In the genomic region with DNA sequence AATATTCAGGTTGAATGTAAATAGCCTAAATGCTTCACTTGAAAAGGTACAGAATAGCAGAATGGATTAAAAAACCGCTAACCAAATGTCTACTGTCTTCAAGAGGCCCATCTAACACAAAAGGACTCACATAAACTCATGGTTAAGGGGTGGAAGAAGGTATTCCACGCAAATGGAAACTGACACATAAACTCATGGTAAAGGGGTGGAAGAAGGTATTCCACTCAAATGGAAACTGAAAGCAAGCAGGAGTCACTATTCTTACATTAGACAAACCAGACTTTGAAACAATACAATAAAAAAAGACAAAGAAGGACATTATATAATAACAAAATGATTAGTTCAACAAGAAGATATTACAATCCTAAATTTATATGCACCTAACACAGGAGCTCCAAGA, we compare ENCODE assay signal across 36 cellular contexts. TPM values are rescaled to one million over a fixed set of nuclear protein-coding genes. Genes with fewer than 3 reads are reported as not detected.
DNase-seq lines count a peak whose midpoint lies in the region; ATAC-seq, FAIRE-seq and TF ChIP-seq lines count a peak whose summit lies in the region.
"Had no signal": no experiment of that assay in that cellular context is flagged by ENCODE, and none has a peak within 500 bp of the region (broad histone marks: within the 10 kb centered on the region; RNA-seq: fewer than 3 reads in every experiment).

No MANE protein-coding gene starts in this region.

- no TSS peak for BruUV-seq in GM12878 (replicated peaks; lab: Mats Ljungman, UMichigan)

- no peak overlapping the region for H3K27ac ChIP-seq in GM12878 (ENCODE audit: control insufficient read depth, insufficient read depth)
- H3K27ac ChIP-seq in mesendoderm (ENCODE audit: low read depth, low read length) = no peak overlapping the region
- H3K27ac ChIP-seq: heart right ventricle, left ventricle myocardium inferior, spleen, stomach, VCaP had no signal

- H3K36me3 Mint-ChIP-seq in activated CD4-positive, alpha-beta memory T cell treated with anti-CD3 and anti-CD28 coated beads for 36 hours = no peaks in the 10 kb centered on the region
- peaks cover 54% of the 10 kb centered on the region for H3K36me3 Mint-ChIP-seq in progenitor cell of endocrine pancreas (ENCODE audit: insufficient read depth)
- H3K36me3 Mint-ChIP-seq: CD4-positive, alpha-beta memory T cell had no signal

- H2BK120ac ChIP-seq in mesendoderm (ENCODE audit: low read depth, low read length) = no peak overlapping the region

- no peak overlapping the region for H2AK5ac ChIP-seq in mesendoderm (ENCODE audit: low read length)

- no peak overlapping the region for H3K4ac ChIP-seq in mesendoderm (ENCODE audit: low read depth, low read length)

- no peak overlapping the region for H3K18ac ChIP-seq in mesendoderm (ENCODE audit: low read length)

- H3K27me3 ChIP-seq in GM12878 (replicated peaks in 1 of 2; ENCODE audit: control insufficient read depth in 2 of 2, insufficient read depth in 2 of 2, low read length in 1 of 2) (no peaks in the 10 kb centered on the region), mesendoderm (ENCODE audit: insufficient read depth, low read length, poor library complexity) (no peaks in the 10 kb centered on the region)
- H3K27me3 ChIP-seq: heart right ventricle, stomach had no signal

- no peaks in the 10 kb centered on the region for H4K20me1 ChIP-seq in GM12878 (ENCODE audit: control insufficient read depth, insufficient read depth)

- 42% methylated on average over 2 of the region's 2 CpGs for WGBS in GM12878 (ENCODE audit: insufficient coverage, insufficient replicate concordance, low lambda C conversion rate, missing lambda C conversion rate)
- no CpG with 5 or more reads among the region's 2 CpGs for WGBS in mesendoderm (ENCODE audit: extremely low coverage, insufficient coverage, low lambda C conversion rate)

- H3K27ac Mint-ChIP-seq in activated CD4-positive, alpha-beta memory T cell treated with anti-CD3 and anti-CD28 coated beads for 36 hours = no peak overlapping the region
- H3K27ac Mint-ChIP-seq in progenitor cell of endocrine pancreas = no peak overlapping the region
- H3K27ac Mint-ChIP-seq: activated naive CD8-positive, alpha-beta T cell; B cell; CD4-positive, alpha-beta memory T cell; H9 had no signal

- H3K4me2 ChIP-seq in GM12878 (ENCODE audit: control insufficient read depth, insufficient read depth) (no peak overlapping the region), mesendoderm (ENCODE audit: low read length) (no peak overlapping the region)

- H3K4me1 Mint-ChIP-seq in activated CD4-positive, alpha-beta memory T cell treated with anti-CD3 and anti-CD28 coated beads for 36 hours (ENCODE audit: low read depth) = no peaks in the 10 kb centered on the region
- no peaks in the 10 kb centered on the region for H3K4me1 Mint-ChIP-seq in progenitor cell of endocrine pancreas (ENCODE audit: low read depth)
- H3K4me1 Mint-ChIP-seq: B cell; CD4-positive, alpha-beta memory T cell had no signal

- H3K36me3 ChIP-seq in GM12878 (ENCODE audit: control insufficient read depth in 2 of 2, insufficient read depth in 2 of 2, low read length in 1 of 2) = no peaks in the 10 kb centered on the region
- no peaks in the 10 kb centered on the region for H3K36me3 ChIP-seq in mesendoderm (ENCODE audit: control insufficient read depth, insufficient read depth, low read length)
- H3K36me3 ChIP-seq: heart right ventricle, left ventricle myocardium inferior, spleen, stomach had no signal

- ATAC-seq in GM18520 (IDR thresholded peaks at IDR 0.05; ENCODE audit: unreplicated experiment) = peak; percentile 67
- ATAC-seq in GM21447 (IDR thresholded peaks at IDR 0.05; ENCODE audit: unreplicated experiment) = peak; percentile 84
- ATAC-seq in HG03196 (IDR thresholded peaks at IDR 0.05; ENCODE audit: unreplicated experiment) = peak; percentile 71
- ATAC-seq in GM12878 = peak; percentile 62
- ATAC-seq: heart right ventricle, right cardiac atrium had no signal

- FAIRE-seq in GM12878 (lab: Jason Lieb, UNC) = no peak
- FAIRE-seq: bronchial epithelial cell, D721Med, keratinocyte, urothelium cell line had no signal

- peaks cover 11% of the 10 kb centered on the region for H3K27me3 Mint-ChIP-seq in activated CD4-positive, alpha-beta memory T cell treated with anti-CD3 and anti-CD28 coated beads for 36 hours
- no peaks in the 10 kb centered on the region for H3K27me3 Mint-ChIP-seq in progenitor cell of endocrine pancreas
- H3K27me3 Mint-ChIP-seq: B cell had no signal

- H2BK15ac ChIP-seq in mesendoderm (replicated peaks; ENCODE audit: low read depth) = no peak overlapping the region

- no peak for TF ChIP-seq EP300 in GM12878 (IDR thresholded peaks at IDR 0.05; ENCODE audit: borderline replicate concordance in 1 of 2, control insufficient read depth in 1 of 2, low read depth in 2 of 2, low read length in 2 of 2)

- POLR2A ChIA-PET in GM12878 (lab: Charles Lee) = interaction anchor here (0.6 kb wide), 1 partner anchor 395 kb away, joined by 3 read pairs; no protein-coding TSS in a partner anchor
- POLR2A ChIA-PET in activated CD4-positive, alpha-beta memory T cell treated with anti-CD3 and anti-CD28 coated beads for 36 hours (lab: Charles Lee) = no interaction called here

- no peak overlapping the region for H2AFZ ChIP-seq in GM12878 (ENCODE audit: control insufficient read depth, low read depth, low read length)

- SMC1A ChIA-PET in GM12878 (lab: Charles Lee; ENCODE audit: uncharacterized antibody, unreplicated experiment) = interaction anchor here (0.8 to 1.3 kb wide), 5 partner anchors 10 to 207 kb away, joined by 3 to 5 read pairs (median 3); a partner anchor contains a TSS

- CTCF ChIA-PET in GM12878 (lab: Yijun Ruan, JAX) = interaction anchor here (0.7 to 2.4 kb wide), 5 partner anchors 9 to 86 kb away, joined by 3 to 11 read pairs (median 3); no protein-coding TSS in a partner anchor
- CTCF ChIA-PET in activated CD4-positive, alpha-beta memory T cell treated with anti-CD3 and anti-CD28 coated beads for 36 hours (lab: Charles Lee) = no interaction called here

- H3K79me2 ChIP-seq in GM12878 (ENCODE audit: control insufficient read depth, insufficient read depth, low read length) = no peaks in the 10 kb centered on the region
- no peaks in the 10 kb centered on the region for H3K79me2 ChIP-seq in mesendoderm (ENCODE audit: control insufficient read depth, insufficient read depth, low read length)

- H3K4me3 Mint-ChIP-seq in activated CD4-positive, alpha-beta memory T cell treated with anti-CD3 and anti-CD28 coated beads for 36 hours = no peak overlapping the region
- H3K4me3 Mint-ChIP-seq in progenitor cell of endocrine pancreas (ENCODE audit: low read depth) = no peak overlapping the region
- H3K4me3 Mint-ChIP-seq: activated naive CD8-positive, alpha-beta T cell; B cell; CD4-positive, alpha-beta memory T cell; H9 had no signal

- H4K5ac ChIP-seq in mesendoderm (ENCODE audit: low read length) = no peak overlapping the region

- H3K4me1 ChIP-seq in GM12878 (ENCODE audit: control insufficient read depth, insufficient read depth, low read length) = no peaks in the 10 kb centered on the region
- H3K4me1 ChIP-seq in mesendoderm (ENCODE audit: control insufficient read depth, low read depth, low read length) = no peaks in the 10 kb centered on the region
- H3K4me1 ChIP-seq: heart right ventricle, left ventricle myocardium inferior, spleen had no signal

- H4K8ac ChIP-seq in mesendoderm (ENCODE audit: low read depth, low read length) = no peak overlapping the region

- no peak overlapping the region for H3K23ac ChIP-seq in mesendoderm (ENCODE audit: low read length)

- TF ChIP-seq CTCF in GM12878 (IDR thresholded peaks at IDR 0.05 in 2 of 3, conservative IDR thresholded peaks at IDR 0.05 in 1 of 3; ENCODE audit: control insufficient read depth in 2 of 3, extremely low read depth in 1 of 3, insufficient read depth in 1 of 3, low read depth in 3 of 3, low read length in 3 of 3) (no peak), progenitor cell of endocrine pancreas (IDR thresholded peaks at IDR 0.05; ENCODE audit: unreplicated experiment) (no peak)

- H3K9me3 ChIP-seq in GM12878 (replicated peaks; ENCODE audit: control insufficient read depth, insufficient read depth, low read length) = no peaks in the 10 kb centered on the region

- H3K79me1 ChIP-seq in mesendoderm (ENCODE audit: low read length) = no peaks in the 10 kb centered on the region

- H2BK5ac ChIP-seq in mesendoderm (ENCODE audit: low read length) = no peak overlapping the region

- H3K9me3 Mint-ChIP-seq in activated CD4-positive, alpha-beta memory T cell treated with anti-CD3 and anti-CD28 coated beads for 36 hours = peaks cover 17% of the 10 kb centered on the region
- peaks cover 53% of the 10 kb centered on the region for H3K9me3 Mint-ChIP-seq in progenitor cell of endocrine pancreas (ENCODE audit: low read depth)

- RAD21 ChIA-PET in GM12878 (lab: Charles Lee; ENCODE audit: unreplicated experiment) = no interaction called here

- in situ Hi-C loops in GM12878 (cut with MboI) = no loop called here

- TF ChIP-seq RAD21 in GM12878 (IDR thresholded peaks at IDR 0.05; ENCODE audit: insufficient read depth, low read depth, low read length) = no peak

- no peak for TF ChIP-seq POLR2A in GM12878 (IDR thresholded peaks at IDR 0.05; ENCODE audit: low read depth, low read length)

- H3K9ac ChIP-seq in GM12878 (ENCODE audit: control insufficient read depth, insufficient read depth, low read length) (no peak overlapping the region), mesendoderm (ENCODE audit: low read length) (no peak overlapping the region)

- H3K56ac ChIP-seq in mesendoderm (ENCODE audit: low read length) = no peak overlapping the region

- intact Hi-C loops in GM12878 (cut with micrococcal nuclease; ENCODE audit: unreplicated experiment) = no loop called here
- intact Hi-C loops in activated CD4-positive, alpha-beta memory T cell treated with anti-CD3 and anti-CD28 coated beads for 36 hours (cut with micrococcal nuclease) = no loop called here

- no peak for DNase-seq in GM12878 (ENCODE audit: low read depth, low spot score)
- DNase-seq in mesendoderm = no peak
- DNase-seq in activated CD4-positive, alpha-beta memory T cell treated with anti-CD3 and anti-CD28 coated beads for 36 hours = no peak
- DNase-seq in progenitor cell of endocrine pancreas (ENCODE audit: low spot score, unreplicated experiment) = no peak
- DNase-seq: ACHN; activated CD4-positive, alpha-beta T cell treated with anti-CD3 and anti-CD28 coated beads for 4 hours; activated CD8-positive, alpha-beta memory T cell treated with anti-CD3 and anti-CD28 coated beads for 24 hours; activated effector memory CD4-positive, alpha-beta T cell treated with Interleukin-2 at 50 U/mL for 16 hours; aorta; CD4-positive, alpha-beta memory T cell; DND-41; foreskin melanocyte; GF-D8; H9; heart right ventricle; Karpas-422; left ventricle myocardium inferior; NCI-H1436; NCI-H2081 treated with DMSO at 0.1 percent for 48 hours; NCI-H748 treated with DMSO at 0.1 percent for 48 hours; right cardiac atrium; SIG-M5; spleen; stimulated activated CD4-positive, alpha-beta T cell treated with anti-CD3 and anti-CD28 coated beads, Interleukin-2, amount 100 ng/mL, for 24 hours; stomach; T-helper 9 cell had no signal

- no peak overlapping the region for H3K4me3 ChIP-seq in GM12878
- H3K4me3 ChIP-seq in mesendoderm (ENCODE audit: low read length) = no peak overlapping the region
- H3K4me3 ChIP-seq: heart right ventricle, left ventricle myocardium inferior, spleen, stomach had no signal

RNA-seq across cellular contexts. Expression of a gene that starts 38.3 kb away (rescaled TPM):
- 2.0 and 2.7 TPM in 2 replicates for total RNA-seq in GM12878 (2013; cell fraction: nucleolus; rRNA removed)
- 0.51 and 1.1 TPM in 2 replicates for total RNA-seq in GM12878 (2014; rRNA removed)
- 0.88 and 0.94 TPM in 2 replicates for total RNA-seq in GM12878 (2014; rRNA removed; fragmentation: Illumina TruSeq; extraction: Trizol)
- total RNA-seq in GM12878 (2021) = 0.19 and 0.74 TPM in 2 replicates
- 0.49 TPM for polyA plus RNA-seq in GM12878 (2011; ENCODE audit: low read depth)
- polyA plus RNA-seq in GM12878 (2011; rRNA removed) = 1.6 and 1.8 TPM in 2 replicates
- polyA plus RNA-seq in GM12878 (2011; cell fraction: cytosol; rRNA removed) = 0.42 and 0.49 TPM in 2 replicates
- 0.70 and 1.1 TPM in 2 replicates for polyA plus RNA-seq in GM12878 (2011; cell fraction: nucleus; rRNA removed)
- 1.00 and 1.3 TPM in 2 replicates for polyA plus RNA-seq in GM12878 (2012)
- polyA plus RNA-seq in GM12878 (2014; fragmentation: Illumina TruSeq; extraction: Trizol) = 0.87 TPM in 1 of 2 replicates, not detected in the other
- polyA plus RNA-seq in GM12878 (2014; fragmentation: Nextera tagmentation; extraction: Ambion mirVana) = 1 to 10 TPM in 1 of 2 experiments, under 1 TPM in 1; 0.97 to 1.8 TPM
- polyA plus RNA-seq in GM12878 (2014; rRNA removed) = 0.20 and 0.49 TPM in 2 replicates
- polyA plus RNA-seq in GM12878 (2016; fragmentation: Nextera tagmentation; extraction: Ambion mirVana) = under 1 TPM; 0.82 to 0.87 TPM
- polyA minus RNA-seq in GM12878 (2011; rRNA and poly(A)+ RNA removed) = 0.62 TPM in 1 of 2 replicates, not detected in the other
- not detected in 2 replicates for polyA minus RNA-seq in GM12878 (2011; cell fraction: cytosol; rRNA and poly(A)+ RNA removed)
- 1.2 and 2.2 TPM in 2 replicates for polyA minus RNA-seq in GM12878 (2011; cell fraction: nucleus; rRNA and poly(A)+ RNA removed)
- polyA plus RNA-seq in mesendoderm (2013, experiment 1 of 2) = 27.4 TPM
- 27.7 TPM for polyA plus RNA-seq in mesendoderm (2013, experiment 2 of 2)
- under 1 TPM; 0.48 to 0.52 TPM for total RNA-seq in activated CD4-positive, alpha-beta memory T cell treated with anti-CD3 and anti-CD28 coated beads for 36 hours
- 44.8 and 56.9 TPM in 2 replicates for total RNA-seq in progenitor cell of endocrine pancreas

Comparison
In these comparisons a context has a peak if more than half of its experiments do, and no peak if none do; other contexts are left out.
1. RNA of a gene that starts 38.3 kb away (total RNA-seq): 44.8 to 56.9 TPM in progenitor cell of endocrine pancreas; 0.19 to 2.7 TPM in GM12878 and 0.48 to 0.52 TPM in activated CD4-positive, alpha-beta memory T cell treated with anti-CD3 and anti-CD28 coated beads for 36 hours; every median in the first group is over 10 times any median in the second.
2. Peak in every context shown above with its lines, with median percentiles within 50 percentile points of each other: ATAC-seq.